Comparison of ENCODE assay signal across 1 cellular context in the genomic region with DNA sequence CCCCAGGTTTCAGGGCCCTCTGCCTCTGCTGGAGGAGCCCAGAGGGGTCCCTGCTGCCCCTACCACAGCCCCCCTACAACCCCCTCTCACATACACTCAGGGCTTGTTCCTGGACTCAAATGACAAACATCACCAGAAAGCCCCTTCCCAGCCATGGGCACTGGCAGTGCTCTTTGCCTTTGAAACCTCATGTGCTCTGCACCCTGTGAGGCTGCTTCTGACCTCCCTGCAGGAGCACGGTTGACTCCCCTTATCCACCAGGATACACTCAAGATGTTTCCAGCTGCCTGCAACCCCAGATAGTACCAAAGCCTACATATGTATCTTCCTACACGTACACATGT.
TF ChIP-seq lines count a peak whose summit lies in the region.

No MANE protein-coding gene starts in this region.

TF ChIP-seq in WTC11, 78 proteins besides CTCF, POLR2A, EP300 and RAD21 (continued from another document):
- TF ChIP-seq PRDM15 (CRISPR knock-in tag; IDR thresholded peaks at IDR 0.05) (no peak), FOXK1 (CRISPR knock-in tag; IDR thresholded peaks at IDR 0.05) (no peak), RELA (CRISPR knock-in tag; IDR thresholded peaks at IDR 0.05; ENCODE audit: borderline replicate concordance) (no peak), IRF1 (CRISPR knock-in tag; IDR thresholded peaks at IDR 0.05) (no peak), CREB1 (CRISPR knock-in tag; IDR thresholded peaks at IDR 0.05) (no peak), ERG (CRISPR knock-in tag; IDR thresholded peaks at IDR 0.05) (no peak), NFYB (CRISPR knock-in tag; conservative IDR thresholded peaks at IDR 0.05; ENCODE audit: low read depth) (no peak), EMX1 (CRISPR knock-in tag; IDR thresholded peaks at IDR 0.05) (no peak)
- TF ChIP-seq, protein P1, sequence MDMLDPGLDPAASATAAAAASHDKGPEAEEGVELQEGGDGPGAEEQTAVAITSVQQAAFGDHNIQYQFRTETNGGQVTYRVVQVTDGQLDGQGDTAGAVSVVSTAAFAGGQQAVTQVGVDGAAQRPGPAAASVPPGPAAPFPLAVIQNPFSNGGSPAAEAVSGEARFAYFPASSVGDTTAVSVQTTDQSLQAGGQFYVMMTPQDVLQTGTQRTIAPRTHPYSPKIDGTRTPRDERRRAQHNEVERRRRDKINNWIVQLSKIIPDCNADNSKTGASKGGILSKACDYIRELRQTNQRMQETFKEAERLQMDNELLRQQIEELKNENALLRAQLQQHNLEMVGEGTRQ (CRISPR knock-in tag; IDR thresholded peaks at IDR 0.05), result no peak
TF ChIP-seq in WTC11: peak in this region for 0.
